ENCODE assay signal across 9 cellular contexts in the genomic region with DNA sequence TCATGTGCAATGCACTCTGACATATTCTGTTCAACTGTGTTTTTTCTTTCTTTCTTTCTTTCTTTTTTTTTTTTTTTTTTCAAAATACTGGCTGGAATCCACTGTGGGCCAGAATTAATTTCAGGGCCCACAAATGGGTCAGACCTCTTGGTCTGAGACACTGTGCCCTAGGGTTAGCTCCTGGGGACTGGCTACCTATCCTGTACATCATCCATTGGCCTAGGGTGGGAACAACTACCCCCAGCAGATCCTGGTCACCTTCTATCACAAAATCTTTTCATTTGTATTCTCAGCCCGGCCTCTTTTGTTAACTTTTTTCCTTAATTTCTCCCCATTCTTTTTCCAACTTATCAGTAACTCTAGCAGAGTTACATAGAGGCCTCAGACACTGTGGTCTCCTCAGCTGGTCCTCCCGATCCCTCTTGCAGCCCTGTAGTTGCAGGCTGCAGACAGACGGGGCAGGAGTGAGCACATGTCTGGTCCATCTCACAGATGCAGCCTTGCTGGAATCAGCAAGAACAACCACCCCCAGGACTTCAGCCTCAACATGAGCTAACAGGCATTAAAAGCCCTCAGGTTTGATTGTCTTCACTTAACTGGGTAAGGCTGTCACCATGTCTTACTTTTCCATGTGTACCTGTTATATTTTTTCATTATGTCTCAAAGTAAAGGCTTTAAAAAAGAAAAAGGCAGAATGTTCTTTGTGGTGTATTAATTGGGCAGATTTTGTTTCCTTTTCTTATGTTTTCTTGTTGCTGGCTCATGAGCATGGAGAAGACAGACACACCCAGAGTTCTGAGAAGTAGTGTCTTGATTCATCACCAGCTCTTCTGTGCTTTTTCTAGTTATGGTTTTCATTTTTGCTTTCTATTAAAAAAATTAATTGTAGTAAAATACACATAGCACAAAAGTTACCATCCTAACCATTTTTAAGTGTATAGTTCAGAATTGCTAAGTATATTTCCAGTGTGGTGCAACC. TPM values are rescaled to one million over a fixed set of nuclear protein-coding genes. Genes with fewer than 3 reads are reported as not detected.
DNase-seq lines count a peak whose midpoint lies in the region; FAIRE-seq and TF ChIP-seq lines count a peak whose summit lies in the region.
"Had no signal": no experiment of that assay in that cellular context is flagged by ENCODE, and none has a peak within 500 bp of the region (broad histone marks: within the 10 kb centered on the region; RNA-seq: fewer than 3 reads in every experiment).

No MANE protein-coding gene starts in this region.

- dilution Hi-C loops in mammary epithelial cell (cut with HindIII; ENCODE audit: low sequenced_read_pairs): no loop called here

- CTCF ChIA-PET in HEK293 (lab: Yijun Ruan, JAX): interaction anchor here (0.6 to 1.9 kb wide), 27 partner anchors 8 to 1162 kb away, joined by 3 to 19 read pairs (median 3); a partner anchor contains a TSS
- CTCF ChIA-PET in mammary epithelial cell (lab: Charles Lee; ENCODE audit: low non-redundant PET): interaction anchor here (0.6 kb wide), 2 partner anchors 114 to 549 kb away, joined by 3 to 8 read pairs; no protein-coding TSS in a partner anchor

- no peak overlapping the region for H3K9ac ChIP-seq in Loucy (ENCODE audit: low read depth, low read length, poor library complexity, severe bottlenecking)
- H3K9ac ChIP-seq in mammary epithelial cell (ENCODE audit: insufficient read depth, low read length): no peak overlapping the region
- H3K9ac ChIP-seq: BLaER1 had no signal

- H3K4me3 ChIP-seq in HEK293 (ENCODE audit: low read depth, low read length) (no peak overlapping the region), Loucy (ENCODE audit: low read length, poor library complexity, severe bottlenecking) (no peak overlapping the region), mammary epithelial cell (replicated peaks in 1 of 3; ENCODE audit: insufficient read depth in 1 of 3, low read depth in 2 of 3, low read length in 3 of 3) (no peak overlapping the region)
- H3K4me3 ChIP-seq: BLaER1 had no signal

- 30% methylated on average over 3 of the region's 3 CpGs for WGBS in mammary epithelial cell (ENCODE audit: low coverage, missing lambda C conversion rate)

- no peaks in the 10 kb centered on the region for H3K79me2 ChIP-seq in Loucy (ENCODE audit: insufficient read depth, low read length)
- H3K79me2 ChIP-seq in mammary epithelial cell (ENCODE audit: insufficient read depth, low read length): no peaks in the 10 kb centered on the region

- peak overlapping the region; percentile 24; the same call in 1 of the 2 replicates for H2AFZ ChIP-seq in Loucy (ENCODE audit: low read length)
- H2AFZ ChIP-seq in mammary epithelial cell (ENCODE audit: low read depth, low read length): no peak overlapping the region

- POLR2A ChIA-PET in HEK293 (lab: Yijun Ruan, JAX): interaction anchor here (0.6 kb wide), 1 partner anchor 124 kb away, joined by 3 read pairs; a partner anchor contains a TSS

- peak; percentile 71 for FAIRE-seq in TTC549 (lab: Jason Lieb, UNC)

- H3K27ac ChIP-seq in HEK293 (ENCODE audit: extremely low read depth, low read depth, low read length) (no peak overlapping the region), mammary epithelial cell (ENCODE audit: insufficient read depth, low read depth, low read length) (no peak overlapping the region)
- H3K27ac ChIP-seq: BLaER1 had no signal

- no peaks in the 10 kb centered on the region for H3F3A ChIP-seq in Loucy (ENCODE audit: low read depth)

- H3K4me2 ChIP-seq in Loucy (ENCODE audit: low read depth, low read length, poor library complexity, severe bottlenecking): no peak overlapping the region
- no peak overlapping the region for H3K4me2 ChIP-seq in mammary epithelial cell (ENCODE audit: insufficient read depth, low read depth, low read length)
- H3K4me2 ChIP-seq: BLaER1 had no signal

- H3K4me1 ChIP-seq in HEK293 (ENCODE audit: control insufficient read depth, insufficient read depth, low read length) (no peaks in the 10 kb centered on the region), Loucy (ENCODE audit: insufficient read depth, low read length, poor library complexity, severe bottlenecking) (peaks cover 3% of the 10 kb centered on the region), mammary epithelial cell (ENCODE audit: insufficient read depth, low read length) (no peaks in the 10 kb centered on the region)

- no peaks in the 10 kb centered on the region for H3K9me2 ChIP-seq in Loucy (replicated peaks; ENCODE audit: low read depth, low read length)

- intact Hi-C loops in mammary epithelial cell (cut with micrococcal nuclease): no loop called here

- H3K9me3 ChIP-seq in HEK293 (ENCODE audit: control insufficient read depth, insufficient read depth, low read depth, low read length): no peaks in the 10 kb centered on the region
- H3K9me3 ChIP-seq in Loucy (ENCODE audit: insufficient read depth, low read depth, low read length): no peaks in the 10 kb centered on the region
- H3K9me3 ChIP-seq in mammary epithelial cell (replicated peaks; ENCODE audit: insufficient read depth, low read length): no peaks in the 10 kb centered on the region
- H3K9me3 ChIP-seq: BLaER1 had no signal

- H3K27me3 ChIP-seq in Loucy (ENCODE audit: insufficient read depth, low read length, poor library complexity, severe bottlenecking): no peaks in the 10 kb centered on the region
- no peaks in the 10 kb centered on the region for H3K27me3 ChIP-seq in mammary epithelial cell (ENCODE audit: insufficient read depth, low read length)
- H3K27me3 ChIP-seq: BLaER1 had no signal

- TF ChIP-seq CTCF in HEK293 (tag by site-specific recombination; IDR thresholded peaks at IDR 0.05) (peak; percentile 41; the same call in 1 of the 2 replicates), Loucy (conservative IDR thresholded peaks at IDR 0.05; ENCODE audit: low read length) (peak; percentile 89), mammary epithelial cell (conservative IDR thresholded peaks at IDR 0.05 in 1 of 2, IDR thresholded peaks at IDR 0.05 in 1 of 2; ENCODE audit: extremely low read depth in 1 of 2, insufficient read depth in 1 of 2, low read depth in 1 of 2, low read length in 2 of 2) (peak; percentile 58 to 75)

- H3K36me3 ChIP-seq in HEK293 (ENCODE audit: control insufficient read depth in 2 of 2, insufficient read depth in 1 of 2, low read length in 2 of 2) (no peaks in the 10 kb centered on the region), Loucy (ENCODE audit: insufficient read depth, low read length) (no peaks in the 10 kb centered on the region), mammary epithelial cell (ENCODE audit: insufficient read depth, low read length) (no peaks in the 10 kb centered on the region)

- DNase-seq in NCI-H1436 (lab: John Stamatoyannopoulos, UW) (peak; percentile 57), NCI-H1436 treated with DMSO at 0.1 percent for 48 hours (lab: John Stamatoyannopoulos, UW) (no peak), mammary epithelial cell (peak; percentile 37), left kidney (ENCODE audit: low read depth, low spot score) (peak; percentile 67)
- peak; percentile 34 to 45 for DNase-seq in stimulated activated CD8-positive, alpha-beta memory T cell treated with anti-CD3 and anti-CD28 coated beads, Interleukin-2, amount 100 ng/mL, for 48 hours (ENCODE audit: low read depth in 2 of 2)

- no peaks in the 10 kb centered on the region for H4K20me1 ChIP-seq in Loucy (ENCODE audit: insufficient read depth, low read length, poor library complexity, severe bottlenecking)
- H4K20me1 ChIP-seq in mammary epithelial cell (ENCODE audit: insufficient read depth, low read length): no peaks in the 10 kb centered on the region
- H4K20me1 ChIP-seq: BLaER1 had no signal

- no TSS peak for BruUV-seq in mammary epithelial cell (replicated peaks; lab: Mats Ljungman, UMichigan)

- in situ Hi-C loops in mammary epithelial cell (cut with MboI; ENCODE audit: low sequenced_read_pairs in 2 of 2): no loop called here

TF ChIP-seq in HEK293, 187 proteins besides CTCF, POLR2A, EP300 and RAD21:
- TF ChIP-seq ZNF658 (tag by site-specific recombination; IDR thresholded peaks at IDR 0.05) (no peak), SP7 (tag by site-specific recombination; IDR thresholded peaks at IDR 0.05) (no peak), BCL11B (tag by site-specific recombination; IDR thresholded peaks at IDR 0.05; ENCODE audit: low read depth) (no peak)

RNA-seq across cellular contexts. Expression of a gene that starts 41.2 kb away (rescaled TPM):
- total RNA-seq in mammary epithelial cell: not detected
- polyA plus RNA-seq in mammary epithelial cell: not detected
- polyA minus RNA-seq in mammary epithelial cell: not detected
